Comparison of ENCODE assay signal across 9 cellular contexts in genomic region chr3:87082806-87083440, GRCh38.
A peak's percentile ranks its signal among the peaks of the same experiment; 100 is the strongest.
DNase-seq lines count a peak whose midpoint lies in the region; ATAC-seq and TF ChIP-seq lines count a peak whose summit lies in the region.
"Had no signal": no experiment of that assay in that cellular context is flagged by ENCODE, and none has a peak within 500 bp of the region (broad histone marks: within the 10 kb centered on the region; RNA-seq: fewer than 3 reads in every experiment).

No MANE protein-coding gene starts in this region.

- TF ChIP-seq CTCF in Calu3 (IDR thresholded peaks at IDR 0.05; ENCODE audit: unreplicated experiment) = peak; percentile 28
- peak; percentile 69 for TF ChIP-seq CTCF in Panc1 (IDR thresholded peaks at IDR 0.05)
- peak; percentile 46 to 61 (median 49) for TF ChIP-seq CTCF in esophagus muscularis mucosa (IDR thresholded peaks at IDR 0.05)
- TF ChIP-seq CTCF in neural progenitor cell (IDR thresholded peaks at IDR 0.05) = peak; percentile 82
- TF ChIP-seq CTCF in activated CD8-positive, alpha-beta T cell treated with anti-CD3 and anti-CD28 coated beads for 36 hours (IDR thresholded peaks at IDR 0.05) = no peak

- TF ChIP-seq POLR2A in esophagus muscularis mucosa (IDR thresholded peaks at IDR 0.05; ENCODE audit: low read depth) = no peak

- in situ Hi-C loops in Panc1 (cut with HindIII; ENCODE audit: low pct_unique_long_range_greater_than_20kb, low sequenced_read_pairs) = no loop called here

- H3F3A ChIP-seq in neural progenitor cell (ENCODE audit: low read depth) = no peaks in the 10 kb centered on the region

- WGBS in esophagus muscularis mucosa = 47% methylated on average over 6 of the region's 6 CpGs

- peak; percentile 61 for ATAC-seq in GM19452 (IDR thresholded peaks at IDR 0.05; ENCODE audit: unreplicated experiment)
- peak; percentile 89 for ATAC-seq in Panc1
- ATAC-seq in activated CD8-positive, alpha-beta T cell treated with anti-CD3 and anti-CD28 coated beads for 36 hours = no peak

- H2AFZ ChIP-seq in neural progenitor cell (replicated peaks) = no peak overlapping the region

- H3K4me3 Mint-ChIP-seq in Calu3 (ENCODE audit: low read depth, unreplicated experiment) = no peak overlapping the region
- H3K4me3 Mint-ChIP-seq in neural progenitor cell = no peak overlapping the region
- no peak overlapping the region for H3K4me3 Mint-ChIP-seq in activated CD8-positive, alpha-beta T cell treated with anti-CD3 and anti-CD28 coated beads for 36 hours

- H3K27ac ChIP-seq in Panc1 (ENCODE audit: low read length) (no peak overlapping the region), esophagus muscularis mucosa (replicated peaks in 1 of 4) (no peak overlapping the region), neural progenitor cell (no peak overlapping the region)
- H3K27ac ChIP-seq: SK-N-MC had no signal

- DNase-seq in Calu3 = peak; percentile 56
- peak; percentile 50 for DNase-seq in HT1080 (ENCODE audit: low read depth)
- DNase-seq in Panc1 (ENCODE audit: low read depth, low spot score) = peak; percentile 46
- no peak for DNase-seq in esophagus muscularis mucosa (ENCODE audit: extremely low spot score)
- peak; percentile 75 for DNase-seq in neural progenitor cell (ENCODE audit: low spot score)
- DNase-seq in NCI-H187 treated with DMSO at 0.1 percent for 48 hours (lab: John Stamatoyannopoulos, UW) = no peak
- DNase-seq in activated CD8-positive, alpha-beta T cell treated with anti-CD3 and anti-CD28 coated beads for 36 hours = no peak

- BruUV-seq in Calu3 (replicated peaks; lab: Mats Ljungman, UMichigan) (no TSS peak), Panc1 (replicated peaks; lab: Mats Ljungman, UMichigan) (no TSS peak)

- H3K79me2 ChIP-seq in neural progenitor cell (ENCODE audit: low read depth) = no peaks in the 10 kb centered on the region

- H3K4me1 ChIP-seq in Panc1 (ENCODE audit: control insufficient read depth, insufficient read depth, low read length) (no peaks in the 10 kb centered on the region), esophagus muscularis mucosa (no peaks in the 10 kb centered on the region), neural progenitor cell (no peaks in the 10 kb centered on the region)

- H4K20me1 ChIP-seq in neural progenitor cell (ENCODE audit: low read depth) = no peaks in the 10 kb centered on the region

- no peak overlapping the region for H3K9ac ChIP-seq in neural progenitor cell

- CTCF ChIA-PET in Calu3 (lab: Charles Lee) = interaction anchor here (1.3 to 1.6 kb wide), 5 partner anchors 76 to 308 kb away, joined by 3 to 12 read pairs (median 7); partner anchors contain the start of gene VGLL3
- CTCF ChIA-PET in Panc1 (lab: Charles Lee) = interaction anchor here (0.6 kb wide), 2 partner anchors 308 to 855 kb away, joined by 5 read pairs; no protein-coding TSS in a partner anchor
- CTCF ChIA-PET in activated CD8-positive, alpha-beta T cell treated with anti-CD3 and anti-CD28 coated beads for 36 hours (lab: Charles Lee) = interaction anchor here (0.9 to 1.4 kb wide), 2 partner anchors 90 to 112 kb away, joined by 3 to 5 read pairs; no protein-coding TSS in a partner anchor

- H3K9me3 Mint-ChIP-seq in Calu3 (ENCODE audit: low read depth, unreplicated experiment) = no peaks in the 10 kb centered on the region
- no peaks in the 10 kb centered on the region for H3K9me3 Mint-ChIP-seq in neural progenitor cell
- H3K9me3 Mint-ChIP-seq in activated CD8-positive, alpha-beta T cell treated with anti-CD3 and anti-CD28 coated beads for 36 hours = no peaks in the 10 kb centered on the region

- H3K4me3 ChIP-seq in Panc1 (ENCODE audit: low read depth in 2 of 2, low read length in 2 of 2) (peak overlapping the region in 1 of 2 experiments; percentile 32; a peak in 2 of 4 replicates), esophagus muscularis mucosa (no peak overlapping the region), neural progenitor cell (no peak overlapping the region)
- H3K4me3 ChIP-seq: SK-N-MC had no signal

- H3K36me3 ChIP-seq in Panc1 (ENCODE audit: control insufficient read depth, insufficient read depth, low read length) (no peaks in the 10 kb centered on the region), esophagus muscularis mucosa (no peaks in the 10 kb centered on the region), neural progenitor cell (no peaks in the 10 kb centered on the region)

- no peak overlapping the region for H3K27ac Mint-ChIP-seq in Calu3 (ENCODE audit: unreplicated experiment)
- H3K27ac Mint-ChIP-seq in neural progenitor cell = no peak overlapping the region
- no peak overlapping the region for H3K27ac Mint-ChIP-seq in activated CD8-positive, alpha-beta T cell treated with anti-CD3 and anti-CD28 coated beads for 36 hours

- no peaks in the 10 kb centered on the region for H3K9me3 ChIP-seq in Panc1 (ENCODE audit: control insufficient read depth, insufficient read depth, low read depth, low read length)
- H3K9me3 ChIP-seq in esophagus muscularis mucosa = no peaks in the 10 kb centered on the region
- no peaks in the 10 kb centered on the region for H3K9me3 ChIP-seq in neural progenitor cell (ENCODE audit: low read depth)

- no peaks in the 10 kb centered on the region for H3K36me3 Mint-ChIP-seq in Calu3 (ENCODE audit: insufficient read depth, unreplicated experiment)
- no peaks in the 10 kb centered on the region for H3K36me3 Mint-ChIP-seq in neural progenitor cell
- H3K36me3 Mint-ChIP-seq in activated CD8-positive, alpha-beta T cell treated with anti-CD3 and anti-CD28 coated beads for 36 hours (ENCODE audit: low read depth) = no peaks in the 10 kb centered on the region

- H3K27me3 ChIP-seq in Panc1 (ENCODE audit: control insufficient read depth, insufficient read depth, low read length) (no peaks in the 10 kb centered on the region), esophagus muscularis mucosa (no peaks in the 10 kb centered on the region), neural progenitor cell (no peaks in the 10 kb centered on the region)

- no peak overlapping the region for H3K4me2 ChIP-seq in neural progenitor cell

- intact Hi-C loops in Calu3 (cut with micrococcal nuclease; ENCODE audit: unreplicated experiment) = loop anchor here (1.0 to 10.0 kb wide), 8 partner anchors 76 to 922 kb away; partner anchors contain the start of gene VGLL3
- intact Hi-C loops in Panc1 (cut with micrococcal nuclease; ENCODE audit: unreplicated experiment) = loop anchor here (2.0 to 5.0 kb wide), 2 partner anchors 116 to 308 kb away; no protein-coding TSS in a partner anchor
- intact Hi-C loops in esophagus muscularis mucosa (cut with DNase I) = loop anchor here (5.0 kb wide), 2 partner anchors 116 to 306 kb away; no protein-coding TSS in a partner anchor
- intact Hi-C loops in activated CD8-positive, alpha-beta T cell treated with anti-CD3 and anti-CD28 coated beads for 36 hours (cut with micrococcal nuclease) = loop anchor here (5.0 kb wide), 1 partner anchor 311 kb away; no protein-coding TSS in a partner anchor

- POLR2A ChIA-PET in Panc1 (lab: Charles Lee) = no interaction called here
- POLR2A ChIA-PET in activated CD8-positive, alpha-beta T cell treated with anti-CD3 and anti-CD28 coated beads for 36 hours (lab: Charles Lee) = no interaction called here

- H3K4me1 Mint-ChIP-seq in Calu3 (ENCODE audit: low read depth, unreplicated experiment) = peaks cover 18% of the 10 kb centered on the region
- H3K4me1 Mint-ChIP-seq in neural progenitor cell = no peaks in the 10 kb centered on the region
- no peaks in the 10 kb centered on the region for H3K4me1 Mint-ChIP-seq in activated CD8-positive, alpha-beta T cell treated with anti-CD3 and anti-CD28 coated beads for 36 hours (ENCODE audit: low read depth)

- H3K27me3 Mint-ChIP-seq in Calu3 (ENCODE audit: unreplicated experiment) (no peaks in the 10 kb centered on the region), neural progenitor cell (ENCODE audit: insufficient read depth, low read depth) (no peaks in the 10 kb centered on the region)
- no peaks in the 10 kb centered on the region for H3K27me3 Mint-ChIP-seq in activated CD8-positive, alpha-beta T cell treated with anti-CD3 and anti-CD28 coated beads for 36 hours

- no peak for TF ChIP-seq EP300 in esophagus muscularis mucosa (IDR thresholded peaks at IDR 0.05)

Comparison
In these comparisons a context has a peak if more than half of its experiments do, and no peak if none do; other contexts are left out.
1. DNase-seq: peak in Calu3 (single experiment), HT1080 (single experiment), Panc1 (single experiment) and neural progenitor cell (single experiment); none in esophagus muscularis mucosa (single experiment), NCI-H187 treated with DMSO at 0.1 percent for 48 hours (single experiment) and activated CD8-positive, alpha-beta T cell treated with anti-CD3 and anti-CD28 coated beads for 36 hours (single experiment).